Comparison of ENCODE assay signal across 7 cellular contexts in genomic region chr3:4593014-4593413, GRCh38.
"Had no signal": no experiment of that assay in that cellular context is flagged by ENCODE, and none has a peak within 500 bp of the region (broad histone marks: within the 10 kb centered on the region; RNA-seq: fewer than 3 reads in every experiment).

No MANE protein-coding gene starts in this region.

- H3K36me3 ChIP-seq: HAP-1 had no signal

- H3K4me1 ChIP-seq: HAP-1 had no signal

- H3K27ac ChIP-seq: GM23248 had no signal

- ATAC-seq: HCT116, K562 had no signal

- H3K4me3 ChIP-seq: GM23248, HAP-1, K562 had no signal

- DNase-seq: GM23248, GOT3, H7, IMR-90 had no signal

- H3K9me3 ChIP-seq: HAP-1 had no signal
